In genomic region chr3:169546368-169546767, GRCh38 we compare ENCODE assay signal across 18 cellular contexts.
DNase-seq lines count a peak whose midpoint lies in the region; ATAC-seq and TF ChIP-seq lines count a peak whose summit lies in the region.
"Had no signal": no experiment of that assay in that cellular context is flagged by ENCODE, and none has a peak within 500 bp of the region (broad histone marks: within the 10 kb centered on the region; RNA-seq: fewer than 3 reads in every experiment).

No MANE protein-coding gene starts in this region.

- H3K4me1 ChIP-seq in stomach (peaks cover 5 to 60% (median 19%) of the 10 kb centered on the region in 4 donors), mammary epithelial cell (ENCODE audit: insufficient read depth, low read length) (peaks cover 2% of the 10 kb centered on the region), tibial nerve (peaks cover 0 to 20% (median 2%) of the 10 kb centered on the region in 4 donors)
- H3K4me1 ChIP-seq: BLaER1, Caco-2 had no signal

- TF ChIP-seq CTCF in stomach (IDR thresholded peaks at IDR 0.05) = no peak
- no peak for TF ChIP-seq CTCF in mammary epithelial cell (conservative IDR thresholded peaks at IDR 0.05 in 1 of 2, IDR thresholded peaks at IDR 0.05 in 1 of 2; ENCODE audit: extremely low read depth in 1 of 2, insufficient read depth in 1 of 2, low read depth in 1 of 2, low read length in 2 of 2)
- TF ChIP-seq CTCF in tibial nerve (IDR thresholded peaks at IDR 0.05) = no peak

- intact Hi-C loops in stomach (cut with DNase I; ENCODE audit: low total_unique reads) (no loop called here), mammary epithelial cell (cut with micrococcal nuclease) (no loop called here)

- H3K27ac ChIP-seq in stomach (no peak overlapping the region), mammary epithelial cell (ENCODE audit: insufficient read depth, low read depth, low read length) (no peak overlapping the region), tibial nerve (no peak overlapping the region)
- H3K27ac ChIP-seq: 22Rv1, BLaER1, C4-2B had no signal

- in situ Hi-C loops in mammary epithelial cell (cut with MboI; ENCODE audit: low sequenced_read_pairs in 2 of 2) = no loop called here

- no peak for TF ChIP-seq POLR2A in stomach (IDR thresholded peaks at IDR 0.05)
- TF ChIP-seq POLR2A in tibial nerve (IDR thresholded peaks at IDR 0.05) = no peak

- H3K4me2 ChIP-seq in mammary epithelial cell (ENCODE audit: insufficient read depth, low read depth, low read length) = no peak overlapping the region
- H3K4me2 ChIP-seq: BLaER1 had no signal

- H3K36me3 ChIP-seq in stomach (no peaks in the 10 kb centered on the region), mammary epithelial cell (ENCODE audit: insufficient read depth, low read length) (no peaks in the 10 kb centered on the region), tibial nerve (no peaks in the 10 kb centered on the region)
- H3K36me3 ChIP-seq: BLaER1, HAP-1 had no signal

- DNase-seq in DMS 273 (lab: John Stamatoyannopoulos, UW; ENCODE audit: unreplicated experiment) (peak; percentile 30), DMS 273 treated with DMSO at 0.1 percent for 48 hours (lab: John Stamatoyannopoulos, UW) (no peak), NCI-H1105 treated with DMSO at 0.1 percent for 48 hours (lab: John Stamatoyannopoulos, UW) (peak; percentile 55), stomach (peak; percentile 33), mammary epithelial cell (no peak), tibial nerve (ENCODE audit: low spot score in 2 of 2) (no peak)
- DNase-seq: Caco-2; CD4-positive, CD25-positive, alpha-beta regulatory T cell; CD8-positive, alpha-beta T cell; DMS53; DMS79 treated with DMSO at 0.1 percent for 48 hours; GF-D8; GOT3 had no signal

- H3K27me3 ChIP-seq in stomach = no peaks in the 10 kb centered on the region
- no peaks in the 10 kb centered on the region for H3K27me3 ChIP-seq in mammary epithelial cell (ENCODE audit: insufficient read depth, low read length)
- H3K27me3 ChIP-seq in tibial nerve = no peaks in the 10 kb centered on the region
- H3K27me3 ChIP-seq: BLaER1 had no signal

- no peak overlapping the region for H2AFZ ChIP-seq in mammary epithelial cell (ENCODE audit: low read depth, low read length)

- no TSS peak for BruUV-seq in mammary epithelial cell (replicated peaks; lab: Mats Ljungman, UMichigan)

- no peaks in the 10 kb centered on the region for H3K79me2 ChIP-seq in mammary epithelial cell (ENCODE audit: insufficient read depth, low read length)

- CTCF ChIA-PET in mammary epithelial cell (lab: Charles Lee; ENCODE audit: low non-redundant PET) = no interaction called here

- ATAC-seq in HG02571 (IDR thresholded peaks at IDR 0.05; ENCODE audit: unreplicated experiment) = no peak
- ATAC-seq: CD8-positive, alpha-beta T cell had no signal

- dilution Hi-C loops in mammary epithelial cell (cut with HindIII; ENCODE audit: low sequenced_read_pairs) = no loop called here

- no peak overlapping the region for H3K4me3 ChIP-seq in stomach
- H3K4me3 ChIP-seq in mammary epithelial cell (replicated peaks in 1 of 3; ENCODE audit: insufficient read depth in 1 of 3, low read depth in 2 of 3, low read length in 3 of 3) = no peak overlapping the region
- H3K4me3 ChIP-seq in tibial nerve = no peak overlapping the region
- H3K4me3 ChIP-seq: BLaER1, HAP-1 had no signal

- 35 to 55% (median 43%) methylated on average over 1 of the region's 1 CpG for WGBS in stomach, 5 donors
- 27% methylated on average over 1 of the region's 1 CpG for WGBS in mammary epithelial cell (ENCODE audit: low coverage, missing lambda C conversion rate)
- 77 to 81% methylated on average over 1 of the region's 1 CpG for WGBS in tibial nerve, 2 donors

- H3K9me3 ChIP-seq in stomach (no peaks in the 10 kb centered on the region), mammary epithelial cell (replicated peaks; ENCODE audit: insufficient read depth, low read length) (no peaks in the 10 kb centered on the region), tibial nerve (no peaks in the 10 kb centered on the region)
- H3K9me3 ChIP-seq: BLaER1, Caco-2, HAP-1 had no signal

- TF ChIP-seq EP300 in stomach (IDR thresholded peaks at IDR 0.05) = no peak
- no peak for TF ChIP-seq EP300 in tibial nerve (IDR thresholded peaks at IDR 0.05)

- no peaks in the 10 kb centered on the region for H4K20me1 ChIP-seq in mammary epithelial cell (ENCODE audit: insufficient read depth, low read length)
- H4K20me1 ChIP-seq: BLaER1 had no signal

- no peak overlapping the region for H3K9ac ChIP-seq in mammary epithelial cell (ENCODE audit: insufficient read depth, low read length)
- H3K9ac ChIP-seq: BLaER1 had no signal

Comparison
In these comparisons a context has a peak if more than half of its experiments do, and no peak if none do; other contexts are left out.
1. DNase-seq: peak in DMS 273 (single experiment), NCI-H1105 treated with DMSO at 0.1 percent for 48 hours (single experiment) and stomach (single experiment); none in DMS 273 treated with DMSO at 0.1 percent for 48 hours (single experiment), mammary epithelial cell (single experiment) and tibial nerve (0 of 2).